Comparison of ENCODE assay signal across 21 cellular contexts in genomic region chr4:15658136-15658535, GRCh38. TPM values are rescaled to one million over a fixed set of nuclear protein-coding genes. Genes with fewer than 3 reads are reported as not detected.
DNase-seq lines count a peak whose midpoint lies in the region; ATAC-seq, FAIRE-seq and TF ChIP-seq lines count a peak whose summit lies in the region.
"Had no signal": no experiment of that assay in that cellular context is flagged by ENCODE, and none has a peak within 500 bp of the region (broad histone marks: within the 10 kb centered on the region; RNA-seq: fewer than 3 reads in every experiment).

No MANE protein-coding gene starts in this region.

- no peak for TF ChIP-seq EP300 in HepG2 (IDR thresholded peaks at IDR 0.05; ENCODE audit: low read depth in 2 of 2, low read length in 2 of 2)
- no peak for TF ChIP-seq EP300 in HepG2 (CRISPR knock-in tag; IDR thresholded peaks at IDR 0.05; ENCODE audit: borderline replicate concordance)
- TF ChIP-seq EP300 in upper lobe of left lung (IDR thresholded peaks at IDR 0.05) = no peak

- H3K27me3 Mint-ChIP-seq in neural progenitor cell (ENCODE audit: insufficient read depth, low read depth) = peaks cover 5% of the 10 kb centered on the region

- FAIRE-seq in HepG2 (lab: Jason Lieb, UNC) = no peak
- FAIRE-seq: GM12878, GM18507 had no signal

- in situ Hi-C loops in HepG2 (cut with HindIII; ENCODE audit: extremely low pct_ligation_motif_present, low pct_unique_long_range_greater_than_20kb) = loop anchor here (25.0 kb wide), 1 partner anchor 646 kb away; the partner anchor contains the start of gene CPEB2

- no TSS peak for BruUV-seq in HepG2 (replicated peaks; lab: Mats Ljungman, UMichigan)

- peaks cover 23% of the 10 kb centered on the region for H3K4me1 ChIP-seq in HepG2 (ENCODE audit: insufficient read depth, low read length)
- peaks cover 0 to 21% (median 4%) of the 10 kb centered on the region in 4 donors for H3K4me1 ChIP-seq in right lobe of liver
- H3K4me1 ChIP-seq in ascending aorta = peaks cover 0 to 19% of the 10 kb centered on the region in 2 donors
- H3K4me1 ChIP-seq in neural progenitor cell = peaks cover 10% of the 10 kb centered on the region
- H3K4me1 ChIP-seq in upper lobe of left lung = peaks cover 2 to 18% (median 16%) of the 10 kb centered on the region in 4 donors

- no peaks in the 10 kb centered on the region for H3K9me3 Mint-ChIP-seq in neural progenitor cell
- H3K9me3 Mint-ChIP-seq: H9 had no signal

- no peak overlapping the region for H3K4me2 ChIP-seq in HepG2 (ENCODE audit: low read depth, low read length)
- no peak overlapping the region for H3K4me2 ChIP-seq in neural progenitor cell

- H3K36me3 ChIP-seq in HepG2 (replicated peaks in 1 of 2; ENCODE audit: control insufficient read depth in 1 of 2, insufficient read depth in 2 of 2, low read length in 2 of 2) (no peaks in the 10 kb centered on the region), right lobe of liver (no peaks in the 10 kb centered on the region), ascending aorta (no peaks in the 10 kb centered on the region), neural progenitor cell (no peaks in the 10 kb centered on the region), upper lobe of left lung (no peaks in the 10 kb centered on the region)
- H3K36me3 ChIP-seq: Peyer's patch had no signal

- WGBS in HepG2 (ENCODE audit: low lambda C conversion rate) = 69% methylated on average over 2 of the region's 2 CpGs
- WGBS in right lobe of liver (ENCODE audit: insufficient coverage, low coverage, low lambda C conversion rate, missing lambda C conversion rate) = 71% methylated on average over 2 of the region's 2 CpGs
- 67 to 79% methylated on average over 2 of the region's 2 CpGs for WGBS in upper lobe of left lung, 2 donors

- POLR2A ChIA-PET in HepG2 (lab: Yijun Ruan, JAX) = interaction anchor here (1.1 kb wide), 1 partner anchor 12 kb away, joined by 4 read pairs; no protein-coding TSS in a partner anchor
- POLR2A ChIA-PET in GM10248 (lab: Yijun Ruan, JAX) = no interaction called here

- intact Hi-C loops in HepG2 (cut with micrococcal nuclease; ENCODE audit: unreplicated experiment) = loop anchor here (10.0 kb wide), 1 partner anchor 653 kb away; the partner anchor contains the start of gene CPEB2
- intact Hi-C loops in right lobe of liver (cut with DNase I) = no loop called here
- intact Hi-C loops in ascending aorta (cut with DNase I) = loop anchor here (5.0 to 10.0 kb wide), 3 partner anchors 426 to 1311 kb away; partner anchors contain the start of gene TAPT1

- ATAC-seq in HepG2 (no peak), right lobe of liver (no peak), upper lobe of left lung (ENCODE audit: low FRiP score in 2 of 2) (no peak)
- ATAC-seq: GM12878 had no signal

- H3K27ac ChIP-seq in HepG2 (ENCODE audit: extremely low read length, insufficient read depth, low read length) (no peak overlapping the region), right lobe of liver (no peak overlapping the region), ascending aorta (peak overlapping the region; percentile 16 to 98), neural progenitor cell (no peak overlapping the region), upper lobe of left lung (peak overlapping the region in 3 of 4 donors; percentile 40 to 92 (median 63))
- H3K27ac ChIP-seq: Peyer's patch had no signal

- H2AFZ ChIP-seq in HepG2 (ENCODE audit: low read length) = no peak overlapping the region
- H2AFZ ChIP-seq in neural progenitor cell (replicated peaks) = no peak overlapping the region

- H3K4me3 Mint-ChIP-seq in neural progenitor cell = no peak overlapping the region
- H3K4me3 Mint-ChIP-seq: H9 had no signal

- H3K4me3 ChIP-seq in HepG2 (replicated peaks in 1 of 3; ENCODE audit: insufficient read depth in 1 of 3, low read depth in 2 of 3, low read length in 3 of 3) (no peak overlapping the region), right lobe of liver (no peak overlapping the region), ascending aorta (no peak overlapping the region), neural progenitor cell (no peak overlapping the region), upper lobe of left lung (peak overlapping the region in 1 of 4 donors; percentile 1)
- H3K4me3 ChIP-seq: GM12878, MG63, Peyer's patch had no signal

- H3K9me3 ChIP-seq in HepG2 (ENCODE audit: low read length) = no peaks in the 10 kb centered on the region
- no peaks in the 10 kb centered on the region for H3K9me3 ChIP-seq in right lobe of liver
- no peaks in the 10 kb centered on the region for H3K9me3 ChIP-seq in ascending aorta
- no peaks in the 10 kb centered on the region for H3K9me3 ChIP-seq in neural progenitor cell (ENCODE audit: low read depth)
- no peaks in the 10 kb centered on the region for H3K9me3 ChIP-seq in upper lobe of left lung
- H3K9me3 ChIP-seq: MG63, Peyer's patch had no signal

- no peaks in the 10 kb centered on the region for H4K20me1 ChIP-seq in HepG2 (ENCODE audit: insufficient read depth, low read length)
- no peaks in the 10 kb centered on the region for H4K20me1 ChIP-seq in neural progenitor cell (ENCODE audit: low read depth)

- peaks cover 21% of the 10 kb centered on the region for H3K4me1 Mint-ChIP-seq in neural progenitor cell

- no peak for TF ChIP-seq POLR2A in HepG2 (IDR thresholded peaks at IDR 0.05; ENCODE audit: insufficient read depth in 1 of 2, low read depth in 2 of 2, low read length in 2 of 2)
- no peak for TF ChIP-seq POLR2A in right lobe of liver (IDR thresholded peaks at IDR 0.05)
- no peak for TF ChIP-seq POLR2A in upper lobe of left lung (IDR thresholded peaks at IDR 0.05)

- no peak for DNase-seq in HepG2 (ENCODE audit: low spot score)
- no peak for DNase-seq in right lobe of liver
- DNase-seq in ascending aorta (ENCODE audit: low spot score in 2 of 2) = no peak
- DNase-seq in neural progenitor cell (ENCODE audit: low spot score) = no peak
- no peak for DNase-seq in upper lobe of left lung
- DNase-seq in NCI-H2029 (lab: John Stamatoyannopoulos, UW) = no peak
- DNase-seq in GM10248 (ENCODE audit: extremely low spot score) = no peak
- DNase-seq in activated CD4-positive, alpha-beta T cell treated with anti-CD3 and anti-CD28 coated beads for 48 hours = no peak
- DNase-seq: DMS53, H9, KG1, MG63, NCI-H1092 treated with DMSO at 0.1 percent for 48 hours, NCI-H1694, NCI-H446 treated with DMSO at 0.1 percent for 48 hours, NCI-H774, Peyer's patch, SHP77 had no signal

- CTCF ChIA-PET in HepG2 (lab: Yijun Ruan, JAX; ENCODE audit: low intra/inter-chr PET ratio, low total read pairs) = no interaction called here
- CTCF ChIA-PET in GM10248 (lab: Yijun Ruan, JAX) = no interaction called here

- H3K36me3 Mint-ChIP-seq in neural progenitor cell = no peaks in the 10 kb centered on the region

- H3F3A ChIP-seq in neural progenitor cell (ENCODE audit: low read depth) = peaks cover 34% of the 10 kb centered on the region

- no peak for TF ChIP-seq CTCF in HepG2 (CRISPR knock-in tag; IDR thresholded peaks at IDR 0.05)
- no peak for TF ChIP-seq CTCF in right lobe of liver (IDR thresholded peaks at IDR 0.05)
- TF ChIP-seq CTCF in ascending aorta (IDR thresholded peaks at IDR 0.05) = no peak
- TF ChIP-seq CTCF in neural progenitor cell (IDR thresholded peaks at IDR 0.05) = no peak
- no peak for TF ChIP-seq CTCF in upper lobe of left lung (IDR thresholded peaks at IDR 0.05)
- TF ChIP-seq CTCF in GM10248 (IDR thresholded peaks at IDR 0.05; ENCODE audit: control extremely low read depth, extremely low read depth, low read depth, missing control alignments) = no peak

- H3K79me2 ChIP-seq in HepG2 (ENCODE audit: insufficient read depth, low read length) (peaks cover 15% of the 10 kb centered on the region), neural progenitor cell (ENCODE audit: low read depth) (peaks cover 16% of the 10 kb centered on the region)

- no peak overlapping the region for H3K9ac ChIP-seq in HepG2 (ENCODE audit: insufficient read depth, low read depth, low read length)
- H3K9ac ChIP-seq in neural progenitor cell = no peak overlapping the region

- H3K27ac Mint-ChIP-seq in neural progenitor cell = peak overlapping the region; percentile 86
- H3K27ac Mint-ChIP-seq: H9 had no signal

- H3K27me3 ChIP-seq in HepG2 (ENCODE audit: control insufficient read depth in 1 of 2, insufficient read depth in 2 of 2, low read length in 2 of 2) = no peaks in the 10 kb centered on the region; a peak in 1 of 5 replicates
- H3K27me3 ChIP-seq in right lobe of liver = no peaks in the 10 kb centered on the region
- no peaks in the 10 kb centered on the region for H3K27me3 ChIP-seq in ascending aorta
- H3K27me3 ChIP-seq in neural progenitor cell = no peaks in the 10 kb centered on the region
- no peaks in the 10 kb centered on the region for H3K27me3 ChIP-seq in upper lobe of left lung
- H3K27me3 ChIP-seq: MG63, Peyer's patch had no signal

- no peak for TF ChIP-seq RAD21 in HepG2 (CRISPR knock-in tag; IDR thresholded peaks at IDR 0.05)

RNA-seq across cellular contexts. Expression of gene FBXL5, which starts 3.0 kb away (rescaled TPM):
- 45.3 and 53.4 TPM in 2 replicates for total RNA-seq in HepG2 (2016; rRNA removed; fragmentation: Illumina TruSeq; extraction: Trizol)
- total RNA-seq in HepG2 (2016; cell fraction: cytosol; rRNA removed; fragmentation: Illumina TruSeq; extraction: Trizol; ENCODE audit: low read depth) = 63.0 and 88.0 TPM in 2 replicates
- 47.1 and 56.1 TPM in 2 replicates for total RNA-seq in HepG2 (2016; cell fraction: insoluble cytoplasmic fraction; rRNA removed; fragmentation: Illumina TruSeq; extraction: Trizol)
- total RNA-seq in HepG2 (2016; cell fraction: membrane; rRNA removed; fragmentation: Illumina TruSeq; extraction: Trizol) = 73.4 and 79.1 TPM in 2 replicates
- 47.7 and 52.7 TPM in 2 replicates for total RNA-seq in HepG2 (2016; cell fraction: nucleus; rRNA removed; fragmentation: Illumina TruSeq; extraction: Trizol)
- polyA plus RNA-seq in HepG2 (2011; rRNA removed) = 17.4 TPM in 2 replicates
- 7.7 and 12.9 TPM in 2 replicates for polyA plus RNA-seq in HepG2 (2011; cell fraction: cytosol; rRNA removed)
- 9.5 and 10.5 TPM in 2 replicates for polyA plus RNA-seq in HepG2 (2011; cell fraction: nucleus; rRNA removed)
- polyA plus RNA-seq in HepG2 (2012) = 13.5 and 18.2 TPM in 2 replicates
- polyA plus RNA-seq in HepG2 (2016; cell fraction: cytosol; fragmentation: Illumina TruSeq; extraction: Trizol; ENCODE audit: low read depth) = 78.1 and 98.5 TPM in 2 replicates
- polyA plus RNA-seq in HepG2 (2016; cell fraction: insoluble cytoplasmic fraction; fragmentation: Illumina TruSeq; extraction: Trizol; ENCODE audit: low read depth) = 41.7 and 43.3 TPM in 2 replicates
- 55.3 and 67.3 TPM in 2 replicates for polyA plus RNA-seq in HepG2 (2016; cell fraction: membrane; fragmentation: Illumina TruSeq; extraction: Trizol; ENCODE audit: low read depth)
- polyA plus RNA-seq in HepG2 (2016; cell fraction: nucleus; fragmentation: Illumina TruSeq; extraction: Trizol; ENCODE audit: insufficient read depth, low read depth) = 34.6 and 35.2 TPM in 2 replicates
- polyA minus RNA-seq in HepG2 (2011; rRNA and poly(A)+ RNA removed; ENCODE audit: low replicate concordance) = 21.9 and 32.7 TPM in 2 replicates
- polyA minus RNA-seq in HepG2 (2011; cell fraction: cytosol; rRNA and poly(A)+ RNA removed) = 17.7 and 18.2 TPM in 2 replicates
- 93.9 and 97.2 TPM in 2 replicates for polyA minus RNA-seq in HepG2 (2011; cell fraction: nucleus; rRNA and poly(A)+ RNA removed)
- 10 to 100 TPM; 38.3 to 59.5 (median 46.8) TPM for total RNA-seq in right lobe of liver
- 59.0 TPM for total RNA-seq in ascending aorta
- 72.7 and 87.9 TPM in 2 replicates for total RNA-seq in neural progenitor cell (ENCODE audit: low replicate concordance)
- total RNA-seq in upper lobe of left lung = 100 to 1,000 TPM in 2 of 6 donors, 10 to 100 TPM in 4; 52.4 to 146 (median 94.9) TPM

RNA-seq across cellular contexts. Expression of gene FAM200B, which starts 23.5 kb away (rescaled TPM):
- total RNA-seq in HepG2 (2016; rRNA removed; fragmentation: Illumina TruSeq; extraction: Trizol) = 41.8 and 48.4 TPM in 2 replicates
- total RNA-seq in HepG2 (2016; cell fraction: cytosol; rRNA removed; fragmentation: Illumina TruSeq; extraction: Trizol; ENCODE audit: low read depth) = 187 and 205 TPM in 2 replicates
- 40.1 and 43.4 TPM in 2 replicates for total RNA-seq in HepG2 (2016; cell fraction: insoluble cytoplasmic fraction; rRNA removed; fragmentation: Illumina TruSeq; extraction: Trizol)
- total RNA-seq in HepG2 (2016; cell fraction: membrane; rRNA removed; fragmentation: Illumina TruSeq; extraction: Trizol) = 125 and 136 TPM in 2 replicates
- 24.8 and 29.3 TPM in 2 replicates for total RNA-seq in HepG2 (2016; cell fraction: nucleus; rRNA removed; fragmentation: Illumina TruSeq; extraction: Trizol)
- polyA plus RNA-seq in HepG2 (2011; rRNA removed) = 24.4 and 25.6 TPM in 2 replicates
- 17.3 and 24.8 TPM in 2 replicates for polyA plus RNA-seq in HepG2 (2011; cell fraction: cytosol; rRNA removed)
- 12.5 and 18.9 TPM in 2 replicates for polyA plus RNA-seq in HepG2 (2011; cell fraction: nucleus; rRNA removed)
- 37.2 and 53.0 TPM in 2 replicates for polyA plus RNA-seq in HepG2 (2012)
- 277 and 328 TPM in 2 replicates for polyA plus RNA-seq in HepG2 (2016; cell fraction: cytosol; fragmentation: Illumina TruSeq; extraction: Trizol; ENCODE audit: low read depth)
- 44.1 and 47.5 TPM in 2 replicates for polyA plus RNA-seq in HepG2 (2016; cell fraction: insoluble cytoplasmic fraction; fragmentation: Illumina TruSeq; extraction: Trizol; ENCODE audit: low read depth)
- polyA plus RNA-seq in HepG2 (2016; cell fraction: membrane; fragmentation: Illumina TruSeq; extraction: Trizol; ENCODE audit: low read depth) = 136 and 146 TPM in 2 replicates
- polyA plus RNA-seq in HepG2 (2016; cell fraction: nucleus; fragmentation: Illumina TruSeq; extraction: Trizol; ENCODE audit: insufficient read depth, low read depth) = 41.1 and 41.9 TPM in 2 replicates
- polyA minus RNA-seq in HepG2 (2011; rRNA and poly(A)+ RNA removed; ENCODE audit: low replicate concordance) = 1.9 and 3.1 TPM in 2 replicates
- 10.3 and 11.5 TPM in 2 replicates for polyA minus RNA-seq in HepG2 (2011; cell fraction: cytosol; rRNA and poly(A)+ RNA removed)
- 17.9 and 23.9 TPM in 2 replicates for polyA minus RNA-seq in HepG2 (2011; cell fraction: nucleus; rRNA and poly(A)+ RNA removed)
- 10 to 100 TPM; 11.8 to 20.9 (median 16.7) TPM for total RNA-seq in right lobe of liver
- 34.9 TPM for total RNA-seq in ascending aorta
- total RNA-seq in neural progenitor cell (ENCODE audit: low replicate concordance) = 58.3 and 63.2 TPM in 2 replicates
- 10 to 100 TPM; 13.6 to 48.2 (median 26.9) TPM for total RNA-seq in upper lobe of left lung

RNA-seq across cellular contexts. Expression of gene BST1, which starts 44.7 kb away (rescaled TPM):
- total RNA-seq in HepG2 (2016; rRNA removed; fragmentation: Illumina TruSeq; extraction: Trizol) (0.22 and 0.49 TPM in 2 replicates), right lobe of liver (1 to 10 TPM; 2.7 to 5.3 (median 4.3) TPM), ascending aorta (22.7 TPM), neural progenitor cell (ENCODE audit: low replicate concordance) (0.45 and 1.2 TPM in 2 replicates), upper lobe of left lung (10 to 100 TPM in 4 of 6 donors, 1 to 10 TPM in 2; 4.2 to 19.5 (median 11.1) TPM)
- 0.30 and 0.62 TPM in 2 replicates for total RNA-seq in HepG2 (2016; cell fraction: cytosol; rRNA removed; fragmentation: Illumina TruSeq; extraction: Trizol; ENCODE audit: low read depth)
- total RNA-seq in HepG2 (2016; cell fraction: insoluble cytoplasmic fraction; rRNA removed; fragmentation: Illumina TruSeq; extraction: Trizol) = 0.12 and 0.26 TPM in 2 replicates
- 0.53 and 0.83 TPM in 2 replicates for total RNA-seq in HepG2 (2016; cell fraction: membrane; rRNA removed; fragmentation: Illumina TruSeq; extraction: Trizol)
- total RNA-seq in HepG2 (2016; cell fraction: nucleus; rRNA removed; fragmentation: Illumina TruSeq; extraction: Trizol) = not detected in 2 replicates
- polyA plus RNA-seq in HepG2 (2011; rRNA removed) = 0.09 and 0.10 TPM in 2 replicates
- polyA plus RNA-seq in HepG2 (2011; cell fraction: cytosol; rRNA removed) = 0.15 and 0.23 TPM in 2 replicates
- not detected in 2 replicates for polyA plus RNA-seq in HepG2 (2011; cell fraction: nucleus; rRNA removed)
- 0.16 and 0.30 TPM in 2 replicates for polyA plus RNA-seq in HepG2 (2012)
- polyA plus RNA-seq in HepG2 (2016; cell fraction: cytosol; fragmentation: Illumina TruSeq; extraction: Trizol; ENCODE audit: low read depth) = 0.53 and 0.61 TPM in 2 replicates
- 0.44 TPM in 1 of 2 replicates, not detected in the other for polyA plus RNA-seq in HepG2 (2016; cell fraction: insoluble cytoplasmic fraction; fragmentation: Illumina TruSeq; extraction: Trizol; ENCODE audit: low read depth)
- polyA plus RNA-seq in HepG2 (2016; cell fraction: membrane; fragmentation: Illumina TruSeq; extraction: Trizol; ENCODE audit: low read depth) = 0.40 and 0.46 TPM in 2 replicates
- 0.23 TPM in 1 of 2 replicates, not detected in the other for polyA plus RNA-seq in HepG2 (2016; cell fraction: nucleus; fragmentation: Illumina TruSeq; extraction: Trizol; ENCODE audit: insufficient read depth, low read depth)
- polyA minus RNA-seq in HepG2 (2011; rRNA and poly(A)+ RNA removed; ENCODE audit: low replicate concordance) = not detected in 2 replicates
- not detected in 2 replicates for polyA minus RNA-seq in HepG2 (2011; cell fraction: cytosol; rRNA and poly(A)+ RNA removed)
- polyA minus RNA-seq in HepG2 (2011; cell fraction: nucleus; rRNA and poly(A)+ RNA removed) = 0.26 and 0.37 TPM in 2 replicates
- total RNA-seq: A172, H9 had no signal

Comparison
In these comparisons a context has a peak if more than half of its experiments do, and no peak if none do; other contexts are left out.
1. intact Hi-C loops: an anchor here in HepG2 (10.0 kb wide) and ascending aorta (5.0 to 10.0 kb wide); none called in right lobe of liver.
2. H3K27ac ChIP-seq: peak in ascending aorta (2 of 2) and upper lobe of left lung (3 of 4); none in HepG2 (single experiment), right lobe of liver (0 of 3) and neural progenitor cell (single experiment).